8 cellular contexts compared by ENCODE assay signal in the genomic region with DNA sequence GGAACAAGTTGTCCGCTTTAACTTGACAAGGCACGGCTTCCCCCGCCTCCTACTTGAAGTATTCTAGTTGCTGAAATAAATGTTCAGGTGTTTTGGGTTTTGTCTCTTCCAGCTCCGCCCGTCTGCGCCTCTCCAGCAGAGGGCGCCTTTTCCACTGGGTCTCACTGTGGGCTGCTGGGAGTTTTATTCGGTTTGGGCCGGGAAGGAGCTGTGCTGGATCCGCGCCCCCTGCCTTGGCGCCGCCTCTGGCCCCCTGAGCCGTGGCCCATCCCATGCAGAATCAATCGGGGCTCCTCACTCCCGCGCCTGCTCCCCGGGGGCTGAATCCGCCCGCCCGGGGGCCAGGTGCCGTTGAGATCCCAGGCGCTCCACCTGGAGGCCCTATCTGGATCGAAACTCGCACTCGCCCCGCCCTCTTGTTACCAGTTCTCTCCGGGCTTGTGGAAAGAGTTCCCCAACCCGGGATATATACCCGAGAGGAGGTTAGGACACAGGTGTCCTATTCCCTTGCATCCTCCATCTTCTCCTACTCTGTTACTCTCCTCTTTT. TPM values are rescaled to one million over a fixed set of nuclear protein-coding genes. Genes with fewer than 3 reads are reported as not detected.
DNase-seq lines count a peak whose midpoint lies in the region; ATAC-seq and TF ChIP-seq lines count a peak whose summit lies in the region.

No MANE protein-coding gene starts in this region.

- ATAC-seq in HG02884 (IDR thresholded peaks at IDR 0.05; ENCODE audit: unreplicated experiment), result peak; percentile 80
- ATAC-seq in activated CD8-positive, alpha-beta memory T cell treated with anti-CD3 and anti-CD28 coated beads, Interleukin-2, amount 10 ng/mL, durations not matched to agents 7 days and 5 days, result peak; percentile 78
- peak; percentile 58 to 65 for ATAC-seq in natural killer cell treated with Interleukin-12 subunit alpha and Interleukin-12 subunit beta and Interleukin-15 and Interleukin-18, amount 100 ng/mL, for 72 hours

- peak; percentile 85 for DNase-seq in NCI-H2171 treated with DMSO at 0.1 percent for 48 hours (lab: John Stamatoyannopoulos, UW)
- DNase-seq in activated CD8-positive, alpha-beta memory T cell treated with anti-CD3 and anti-CD28 coated beads, Interleukin-2, amount 10 ng/mL, durations not matched to agents 7 days and 5 days, result peak; percentile 70
- peak; percentile 77 for DNase-seq in epithelial cell of esophagus (ENCODE audit: low read depth)
- no peak for DNase-seq in natural killer cell treated with Interleukin-12 subunit alpha and Interleukin-12 subunit beta and Interleukin-15 and Interleukin-18, amount 100 ng/mL, for 72 hours (ENCODE audit: low spot score)
- DNase-seq in suprapubic skin (ENCODE audit: low spot score in 2 of 2), result no peak
- DNase-seq in DMS114 treated with DMSO at 0.1 percent for 48 hours (lab: John Stamatoyannopoulos, UW; ENCODE audit: unreplicated experiment), result no peak

- TF ChIP-seq POLR2A in suprapubic skin (IDR thresholded peaks at IDR 0.05), result no peak

- H3K4me3 Mint-ChIP-seq in activated CD8-positive, alpha-beta memory T cell treated with anti-CD3 and anti-CD28 coated beads, Interleukin-2, amount 10 ng/mL, durations not matched to agents 7 days and 5 days, result peak overlapping the region; percentile 43
- no peak overlapping the region for H3K4me3 Mint-ChIP-seq in natural killer cell treated with Interleukin-12 subunit alpha and Interleukin-12 subunit beta and Interleukin-15 and Interleukin-18, amount 100 ng/mL, for 72 hours

- peaks cover 22% of the 10 kb centered on the region for H3K27me3 Mint-ChIP-seq in activated CD8-positive, alpha-beta memory T cell treated with anti-CD3 and anti-CD28 coated beads, Interleukin-2, amount 10 ng/mL, durations not matched to agents 7 days and 5 days
- H3K27me3 Mint-ChIP-seq in natural killer cell treated with Interleukin-12 subunit alpha and Interleukin-12 subunit beta and Interleukin-15 and Interleukin-18, amount 100 ng/mL, for 72 hours, result peaks cover 10 to 26% of the 10 kb centered on the region in 2 donors

- WGBS in suprapubic skin, result 7% methylated on average over 18 of the region's 30 CpGs

- H3K9me3 Mint-ChIP-seq in activated CD8-positive, alpha-beta memory T cell treated with anti-CD3 and anti-CD28 coated beads, Interleukin-2, amount 10 ng/mL, durations not matched to agents 7 days and 5 days (ENCODE audit: low read depth), result no peaks in the 10 kb centered on the region
- H3K9me3 Mint-ChIP-seq in natural killer cell treated with Interleukin-12 subunit alpha and Interleukin-12 subunit beta and Interleukin-15 and Interleukin-18, amount 100 ng/mL, for 72 hours, result no peaks in the 10 kb centered on the region

- CTCF ChIA-PET in activated CD8-positive, alpha-beta memory T cell treated with anti-CD3 and anti-CD28 coated beads, Interleukin-2, amount 10 ng/mL, durations not matched to agents 7 days and 5 days (lab: Charles Lee), result interaction anchor here (0.7 to 7.4 kb wide), 10 partner anchors 8 to 1320 kb away, joined by 3 to 66 read pairs (median 6); no protein-coding TSS in a partner anchor

- no peak for TF ChIP-seq EP300 in suprapubic skin (IDR thresholded peaks at IDR 0.05)

- H3K27ac Mint-ChIP-seq in activated CD8-positive, alpha-beta memory T cell treated with anti-CD3 and anti-CD28 coated beads, Interleukin-2, amount 10 ng/mL, durations not matched to agents 7 days and 5 days, result no peak overlapping the region
- H3K27ac Mint-ChIP-seq in natural killer cell treated with Interleukin-12 subunit alpha and Interleukin-12 subunit beta and Interleukin-15 and Interleukin-18, amount 100 ng/mL, for 72 hours, result no peak overlapping the region

- no peak overlapping the region for H3K27ac ChIP-seq in suprapubic skin

- peaks cover 6% of the 10 kb centered on the region for H3K4me1 Mint-ChIP-seq in activated CD8-positive, alpha-beta memory T cell treated with anti-CD3 and anti-CD28 coated beads, Interleukin-2, amount 10 ng/mL, durations not matched to agents 7 days and 5 days
- H3K4me1 Mint-ChIP-seq in natural killer cell treated with Interleukin-12 subunit alpha and Interleukin-12 subunit beta and Interleukin-15 and Interleukin-18, amount 100 ng/mL, for 72 hours (ENCODE audit: low read depth in 2 of 2), result peaks cover 0 to 3% of the 10 kb centered on the region in 2 donors

- H3K9me3 ChIP-seq in suprapubic skin, result no peaks in the 10 kb centered on the region

- peaks cover 5% of the 10 kb centered on the region for H3K4me1 ChIP-seq in suprapubic skin

- TF ChIP-seq CTCF in GM12873 (IDR thresholded peaks at IDR 0.05; ENCODE audit: insufficient read depth, low read depth, low read length, missing control alignments) (peak; percentile 83), epithelial cell of esophagus (IDR thresholded peaks at IDR 0.05; ENCODE audit: insufficient read depth, low read depth, low read length, missing control alignments) (peak; percentile 92), suprapubic skin (IDR thresholded peaks at IDR 0.05) (peak; percentile 13 to 66)

- no peaks in the 10 kb centered on the region for H3K36me3 Mint-ChIP-seq in activated CD8-positive, alpha-beta memory T cell treated with anti-CD3 and anti-CD28 coated beads, Interleukin-2, amount 10 ng/mL, durations not matched to agents 7 days and 5 days
- H3K36me3 Mint-ChIP-seq in natural killer cell treated with Interleukin-12 subunit alpha and Interleukin-12 subunit beta and Interleukin-15 and Interleukin-18, amount 100 ng/mL, for 72 hours, result no peaks in the 10 kb centered on the region

- H3K27me3 ChIP-seq in suprapubic skin, result peaks cover 9% of the 10 kb centered on the region

- H3K4me3 ChIP-seq in epithelial cell of esophagus (ENCODE audit: low read length) (peak overlapping the region; percentile 58), suprapubic skin (peak overlapping the region; percentile 47)

- no peaks in the 10 kb centered on the region for H3K36me3 ChIP-seq in suprapubic skin

RNA-seq across cellular contexts. Expression of a gene that starts 51.0 kb away (rescaled TPM):
- not detected for total RNA-seq in activated CD8-positive, alpha-beta memory T cell treated with anti-CD3 and anti-CD28 coated beads, Interleukin-2, amount 10 ng/mL, durations not matched to agents 7 days and 5 days
- total RNA-seq in natural killer cell treated with Interleukin-12 subunit alpha and Interleukin-12 subunit beta and Interleukin-15 and Interleukin-18, amount 100 ng/mL, for 72 hours, result not detected
- total RNA-seq in suprapubic skin, result not detected

Comparison
In these comparisons a context has a peak if more than half of its experiments do, and no peak if none do; other contexts are left out.
1. CTCF ChIP-seq: peak in every context shown above with its lines; median percentile 92 in epithelial cell of esophagus; 83 in GM12873; 40 in suprapubic skin.
2. DNase-seq: peak in NCI-H2171 treated with DMSO at 0.1 percent for 48 hours (single experiment), activated CD8-positive, alpha-beta memory T cell treated with anti-CD3 and anti-CD28 coated beads, Interleukin-2, amount 10 ng/mL, durations not matched to agents 7 days and 5 days (single experiment) and epithelial cell of esophagus (single experiment); none in natural killer cell treated with Interleukin-12 subunit alpha and Interleukin-12 subunit beta and Interleukin-15 and Interleukin-18, amount 100 ng/mL, for 72 hours (single experiment), suprapubic skin (0 of 2) and DMS114 treated with DMSO at 0.1 percent for 48 hours (single experiment).
3. Peak in every context shown above with its lines, with median percentiles within 50 percentile points of each other: ATAC-seq.